Comparison of ENCODE assay signal across 21 cellular contexts in genomic region chr17:43524945-43525575, GRCh38. TPM values are rescaled to one million over a fixed set of nuclear protein-coding genes. Genes with fewer than 3 reads are reported as not detected.
DNase-seq lines count a peak whose midpoint lies in the region; ATAC-seq, FAIRE-seq and TF ChIP-seq lines count a peak whose summit lies in the region.
"Had no signal": no experiment of that assay in that cellular context is flagged by ENCODE, and none has a peak within 500 bp of the region (broad histone marks: within the 10 kb centered on the region; RNA-seq: fewer than 3 reads in every experiment).

No MANE protein-coding gene starts in this region.

- no peak for ATAC-seq in activated naive CD4-positive, alpha-beta T cell treated with anti-CD3 and anti-CD28 coated beads, Interleukin-2, amount 50 U/mL, for 72 hours
- no peak for ATAC-seq in GM21515 (IDR thresholded peaks at IDR 0.05; ENCODE audit: unreplicated experiment)

- no peaks in the 10 kb centered on the region for H3K27me3 ChIP-seq in SJSA1 (replicated peaks)
- no peaks in the 10 kb centered on the region for H3K27me3 ChIP-seq in skeletal muscle satellite cell (ENCODE audit: control insufficient read depth, insufficient read depth, low read length)
- H3K27me3 ChIP-seq: BLaER1, uterus had no signal

- 0 out of 2 replicates have a peak overlapping the region, but pooled peaks have one; percentile 23 for H3K27ac ChIP-seq in SJSA1
- H3K27ac ChIP-seq: BLaER1, uterus had no signal

- no peaks in the 10 kb centered on the region for H3K9me3 ChIP-seq in SJSA1 (replicated peaks)
- no peaks in the 10 kb centered on the region for H3K9me3 ChIP-seq in skeletal muscle satellite cell (replicated peaks; ENCODE audit: low read length)
- H3K9me3 ChIP-seq: BLaER1, uterus had no signal

- no peak for TF ChIP-seq CTCF in fibroblast of pulmonary artery (IDR thresholded peaks at IDR 0.05; ENCODE audit: low read length, missing control alignments)

- DNase-seq in activated naive CD4-positive, alpha-beta T cell treated with anti-CD3 and anti-CD28 coated beads, Interleukin-2, amount 10 ng/mL, durations not matched to agents 7 days and 5 days, result no peak
- no peak for DNase-seq in activated naive CD4-positive, alpha-beta T cell treated with anti-CD3 and anti-CD28 coated beads, Interleukin-2, amount 50 U/mL, for 72 hours (ENCODE audit: low spot score in 2 of 2)
- no peak for DNase-seq in SJSA1 (ENCODE audit: low read depth in 1 of 2, low spot score in 2 of 2)
- DNase-seq in fibroblast of pulmonary artery (ENCODE audit: low read depth), result peak; percentile 47
- no peak for DNase-seq in activated CD4-positive, alpha-beta memory T cell treated with anti-CD3 and anti-CD28 coated beads for 36 hours
- DNase-seq in GM12892 (ENCODE audit: insufficient read length), result no peak
- DNase-seq: cerebellar nuclear complex; effector CD8-positive, alpha-beta T cell; NCI-H1048; NCI-H1930; NCI-H2227 treated with DMSO at 0.1 percent for 48 hours; NCI-H774; stimulated activated CD4-positive, alpha-beta T cell treated with anti-CD3 and anti-CD28 coated beads, Interleukin-4, amount 100 ng/mL, for 4 hours; T-helper 2 cell; uterus had no signal

- no peak overlapping the region for H3K4me2 ChIP-seq in skeletal muscle satellite cell (ENCODE audit: low read length)
- H3K4me2 ChIP-seq: BLaER1 had no signal

- H3K4me1 ChIP-seq in SJSA1 (replicated peaks) (peaks cover 15% of the 10 kb centered on the region), skeletal muscle satellite cell (ENCODE audit: control insufficient read depth, insufficient read depth, low read length) (peaks cover 27% of the 10 kb centered on the region)

- peaks cover 7% of the 10 kb centered on the region for H3K4me1 Mint-ChIP-seq in activated naive CD4-positive, alpha-beta T cell treated with anti-CD3 and anti-CD28 coated beads, Interleukin-2, amount 10 ng/mL, durations not matched to agents 7 days and 5 days
- H3K4me1 Mint-ChIP-seq in activated CD4-positive, alpha-beta memory T cell treated with anti-CD3 and anti-CD28 coated beads for 36 hours (ENCODE audit: low read depth), result no peaks in the 10 kb centered on the region

- H3K4me3 Mint-ChIP-seq in activated naive CD4-positive, alpha-beta T cell treated with anti-CD3 and anti-CD28 coated beads, Interleukin-2, amount 10 ng/mL, durations not matched to agents 7 days and 5 days, result no peak overlapping the region
- H3K4me3 Mint-ChIP-seq in activated CD4-positive, alpha-beta memory T cell treated with anti-CD3 and anti-CD28 coated beads for 36 hours, result no peak overlapping the region

- H3K4me3 ChIP-seq in SJSA1 (no peak overlapping the region), fibroblast of pulmonary artery (replicated peaks; ENCODE audit: low read depth, low read length) (no peak overlapping the region), skeletal muscle satellite cell (ENCODE audit: low read length) (no peak overlapping the region)
- H3K4me3 ChIP-seq: BLaER1, uterus had no signal

- intact Hi-C loops in activated CD4-positive, alpha-beta memory T cell treated with anti-CD3 and anti-CD28 coated beads for 36 hours (cut with micrococcal nuclease), result no loop called here

- FAIRE-seq in GM12892 (lab: Jason Lieb, UNC), result no peak
- FAIRE-seq: A204.1, H1 had no signal

- peaks cover 38% of the 10 kb centered on the region for H3K36me3 Mint-ChIP-seq in activated naive CD4-positive, alpha-beta T cell treated with anti-CD3 and anti-CD28 coated beads, Interleukin-2, amount 10 ng/mL, durations not matched to agents 7 days and 5 days
- peaks cover 7 to 8% of the 10 kb centered on the region in 2 donors for H3K36me3 Mint-ChIP-seq in activated naive CD4-positive, alpha-beta T cell treated with anti-CD3 and anti-CD28 coated beads, Interleukin-2, amount 50 U/mL, for 72 hours
- H3K36me3 Mint-ChIP-seq in activated CD4-positive, alpha-beta memory T cell treated with anti-CD3 and anti-CD28 coated beads for 36 hours, result peaks cover 24% of the 10 kb centered on the region

- peaks cover 98% of the 10 kb centered on the region for H3K36me3 ChIP-seq in SJSA1
- peaks cover 51% of the 10 kb centered on the region for H3K36me3 ChIP-seq in skeletal muscle satellite cell (ENCODE audit: insufficient read depth, low read length)
- H3K36me3 ChIP-seq: uterus had no signal

- CTCF ChIA-PET in activated naive CD4-positive, alpha-beta T cell treated with anti-CD3 and anti-CD28 coated beads, Interleukin-2, amount 10 ng/mL, durations not matched to agents 7 days and 5 days (lab: Charles Lee), result interaction anchor here (1.3 kb wide), 2 partner anchors 41 to 52 kb away, joined by 5 read pairs; partner anchors contain the start of gene DHX8
- CTCF ChIA-PET in activated CD4-positive, alpha-beta memory T cell treated with anti-CD3 and anti-CD28 coated beads for 36 hours (lab: Charles Lee), result interaction anchor here (1.0 to 2.6 kb wide), 2 partner anchors 41 to 183 kb away, joined by 3 to 7 read pairs; partner anchors contain the start of gene DHX8

- H3K27me3 Mint-ChIP-seq in activated naive CD4-positive, alpha-beta T cell treated with anti-CD3 and anti-CD28 coated beads, Interleukin-2, amount 10 ng/mL, durations not matched to agents 7 days and 5 days, result no peaks in the 10 kb centered on the region
- H3K27me3 Mint-ChIP-seq in activated CD4-positive, alpha-beta memory T cell treated with anti-CD3 and anti-CD28 coated beads for 36 hours, result no peaks in the 10 kb centered on the region

- no peaks in the 10 kb centered on the region for H3K9me3 Mint-ChIP-seq in activated naive CD4-positive, alpha-beta T cell treated with anti-CD3 and anti-CD28 coated beads, Interleukin-2, amount 10 ng/mL, durations not matched to agents 7 days and 5 days
- H3K9me3 Mint-ChIP-seq in activated naive CD4-positive, alpha-beta T cell treated with anti-CD3 and anti-CD28 coated beads, Interleukin-2, amount 50 U/mL, for 72 hours, result no peaks in the 10 kb centered on the region
- no peaks in the 10 kb centered on the region for H3K9me3 Mint-ChIP-seq in activated CD4-positive, alpha-beta memory T cell treated with anti-CD3 and anti-CD28 coated beads for 36 hours

- no peak for TF ChIP-seq POLR2A in GM12892 (IDR thresholded peaks at IDR 0.05; ENCODE audit: low read depth, low read length)

- H3K27ac Mint-ChIP-seq in activated naive CD4-positive, alpha-beta T cell treated with anti-CD3 and anti-CD28 coated beads, Interleukin-2, amount 10 ng/mL, durations not matched to agents 7 days and 5 days, result peak overlapping the region; percentile 39
- H3K27ac Mint-ChIP-seq in activated naive CD4-positive, alpha-beta T cell treated with anti-CD3 and anti-CD28 coated beads, Interleukin-2, amount 50 U/mL, for 72 hours, result peak overlapping the region in 1 of 2 donors; percentile 41
- no peak overlapping the region for H3K27ac Mint-ChIP-seq in activated CD4-positive, alpha-beta memory T cell treated with anti-CD3 and anti-CD28 coated beads for 36 hours

- peak overlapping the region; percentile 27 for H3K9ac ChIP-seq in skeletal muscle satellite cell (ENCODE audit: low read depth, low read length)
- H3K9ac ChIP-seq: BLaER1 had no signal

- POLR2A ChIA-PET in activated CD4-positive, alpha-beta memory T cell treated with anti-CD3 and anti-CD28 coated beads for 36 hours (lab: Charles Lee), result no interaction called here

RNA-seq across cellular contexts. Expression of gene ETV4, which starts 21.1 kb away (rescaled TPM):
- 1 to 10 TPM in 1 of 2 donors, under 1 TPM in 1; 0.32 to 2.2 TPM for total RNA-seq in activated naive CD4-positive, alpha-beta T cell treated with anti-CD3 and anti-CD28 coated beads, Interleukin-2, amount 50 U/mL, for 72 hours
- total RNA-seq in SJSA1 (2014; rRNA removed; shearing (Covaris generic)), result 7.2 and 16.8 TPM in 2 replicates
- 9.6 and 15.9 TPM in 2 replicates for total RNA-seq in skeletal muscle satellite cell (2012; rRNA removed)
- total RNA-seq in activated CD4-positive, alpha-beta memory T cell treated with anti-CD3 and anti-CD28 coated beads for 36 hours, result 1 to 10 TPM; 2.7 to 4.2 TPM
- 4.1 TPM for polyA plus RNA-seq in GM12892 (2012; ENCODE audit: missing spikeins)
- total RNA-seq: OCI-LY7 had no signal

RNA-seq across cellular contexts. Expression of gene DHX8, which starts 41.3 kb away (rescaled TPM):
- 10 to 100 TPM; 42.6 to 71.0 TPM for total RNA-seq in activated naive CD4-positive, alpha-beta T cell treated with anti-CD3 and anti-CD28 coated beads, Interleukin-2, amount 50 U/mL, for 72 hours
- total RNA-seq in SJSA1 (2014; rRNA removed; shearing (Covaris generic)), result 75.2 and 81.7 TPM in 2 replicates
- total RNA-seq in skeletal muscle satellite cell (2012; rRNA removed), result 28.4 and 29.9 TPM in 2 replicates
- total RNA-seq in activated CD4-positive, alpha-beta memory T cell treated with anti-CD3 and anti-CD28 coated beads for 36 hours, result 10 to 100 TPM; 47.8 to 54.1 TPM
- 15.2 TPM for polyA plus RNA-seq in GM12892 (2012; ENCODE audit: missing spikeins)
